In genomic region chr11:18246379-18247161, GRCh38 we compare ENCODE assay signal across 9 cellular contexts. TPM values are rescaled to one million over a fixed set of nuclear protein-coding genes. Genes with fewer than 3 reads are reported as not detected.
DNase-seq lines count a peak whose midpoint lies in the region; ATAC-seq and TF ChIP-seq lines count a peak whose summit lies in the region.
"Not testable (repeated sequence)": the region's sequence is repeated elsewhere in the genome, so short reads cannot be mapped to it uniquely, and the experiment has no call there.
"Had no signal": no experiment of that assay in that cellular context is flagged by ENCODE, and none has a peak within 500 bp of the region (broad histone marks: within the 10 kb centered on the region; RNA-seq: fewer than 3 reads in every experiment).

No MANE protein-coding gene starts in this region.

- not testable (repeated sequence) for H3K36me3 ChIP-seq in BLaER1 treated with 17β-estradiol and CSF1 and Interleukin-3, amounts not matched to agents 10 nM and 100 nM; mucosa of descending colon (ENCODE audit: low read depth)

- H3K4me3 Mint-ChIP-seq in T-cell: peak overlapping the region; percentile 69 to 75 (median 71)

- not testable (repeated sequence) for H3K9me3 Mint-ChIP-seq in T-cell; activated naive CD4-positive, alpha-beta T cell treated with anti-CD3 and anti-CD28 coated beads, Interleukin-2, amount 50 U/mL, for 72 hours

- DNase-seq in T-cell (peak in 2 of 34 experiments; percentile 5 to 16), mucosa of descending colon (peak in 2 of 3 donors; percentile 17 to 27)
- DNase-seq in activated naive CD4-positive, alpha-beta T cell treated with anti-CD3 and anti-CD28 coated beads, Interleukin-2, amount 50 U/mL, for 72 hours (ENCODE audit: low spot score in 2 of 2): peak in 1 of 2 donors; percentile 20

- H3K4me2 ChIP-seq in BLaER1 treated with 17β-estradiol and CSF1 and Interleukin-3, amounts not matched to agents 10 nM and 100 nM: peak overlapping the region in 10 of 11 experiments; percentile 14 to 65 (median 48); a peak in 20 of 22 replicates

- H3K36me3 Mint-ChIP-seq in T-cell; activated naive CD4-positive, alpha-beta T cell treated with anti-CD3 and anti-CD28 coated beads, Interleukin-2, amount 50 U/mL, for 72 hours: not testable (repeated sequence)

- ATAC-seq in GM18861 (IDR thresholded peaks at IDR 0.05; ENCODE audit: unreplicated experiment) (peak; percentile 87), GM21381 (IDR thresholded peaks at IDR 0.05; ENCODE audit: unreplicated experiment) (peak; percentile 68), HG02938 (IDR thresholded peaks at IDR 0.05; ENCODE audit: unreplicated experiment) (peak; percentile 82), HG03521 (IDR thresholded peaks at IDR 0.05; ENCODE audit: unreplicated experiment) (peak; percentile 72), T-cell (replicated peaks in 1 of 4) (peak; percentile 50 to 74 (median 67)), mucosa of descending colon (peak; percentile 91)
- peak; percentile 75 to 82 for ATAC-seq in activated naive CD4-positive, alpha-beta T cell treated with anti-CD3 and anti-CD28 coated beads, Interleukin-2, amount 50 U/mL, for 72 hours

- intact Hi-C loops in mucosa of descending colon (cut with DNase I, micrococcal nuclease): not testable (repeated sequence)

- H3K27me3 Mint-ChIP-seq in T-cell: not testable (repeated sequence)

- POLR2A ChIA-PET in T-cell (lab: Charles Lee): interaction anchor here in 1 of 2 donors (0.6 kb wide), 1 partner anchor 157 kb away, joined by 3 read pairs; no protein-coding TSS in a partner anchor

- peaks cover 0 to 25% (median 15%) of the 10 kb centered on the region in 10 experiments; a peak in 13 of 20 replicates for H3K4me1 ChIP-seq in BLaER1 treated with 17β-estradiol and CSF1 and Interleukin-3, amounts not matched to agents 10 nM and 100 nM
- H3K4me1 ChIP-seq in mucosa of descending colon (ENCODE audit: low read depth): not testable (repeated sequence)

- TF ChIP-seq CTCF in mucosa of descending colon (IDR thresholded peaks at IDR 0.05): not testable (repeated sequence)

- not testable (repeated sequence) for H3K27me3 ChIP-seq in BLaER1 treated with 17β-estradiol and CSF1 and Interleukin-3, amounts not matched to agents 10 nM and 100 nM

- H3K4me1 Mint-ChIP-seq in T-cell: peaks cover 0 to 20% (median 8%) of the 10 kb centered on the region in 3 donors

- H4K20me1 ChIP-seq in BLaER1 treated with 17β-estradiol and CSF1 and Interleukin-3, amounts not matched to agents 10 nM and 100 nM: not testable (repeated sequence)

- not testable (repeated sequence) for H3K9ac ChIP-seq in BLaER1 treated with 17β-estradiol and CSF1 and Interleukin-3, amounts not matched to agents 10 nM and 100 nM

- H3K27ac ChIP-seq in BLaER1 treated with 17β-estradiol and CSF1 and Interleukin-3, amounts not matched to agents 10 nM and 100 nM: not testable (repeated sequence)

- peak overlapping the region; percentile 81 to 94 for H3K27ac Mint-ChIP-seq in T-cell
- H3K27ac Mint-ChIP-seq in activated naive CD4-positive, alpha-beta T cell treated with anti-CD3 and anti-CD28 coated beads, Interleukin-2, amount 50 U/mL, for 72 hours: peak overlapping the region; percentile 84 to 93

- H3K9me3 ChIP-seq in BLaER1 treated with 17β-estradiol and CSF1 and Interleukin-3, amounts not matched to agents 10 nM and 100 nM (replicated peaks in 1 of 11): peaks cover 0 to 27% (median 14%) of the 10 kb centered on the region in 11 experiments; a peak in 18 of 22 replicates
- H3K9me3 ChIP-seq in mucosa of descending colon: not testable (repeated sequence)

- H3K4me3 ChIP-seq in BLaER1 treated with 17β-estradiol and CSF1 and Interleukin-3, amounts not matched to agents 10 nM and 100 nM; mucosa of descending colon: not testable (repeated sequence)

- CTCF ChIA-PET in T-cell (lab: Charles Lee): not testable (repeated sequence)

RNA-seq across cellular contexts. Expression of gene SAA2, which starts 1.9 kb away (rescaled TPM):
- total RNA-seq in T-cell (10 to 100 TPM in 1 of 5 donors, 1 to 10 TPM in 2, not detected in 2; 7.4 to 10.2 (median 8.3) TPM), mucosa of descending colon (1 to 10 TPM; 1.3 to 2.0 (median 1.7) TPM)
- total RNA-seq in activated naive CD4-positive, alpha-beta T cell treated with anti-CD3 and anti-CD28 coated beads, Interleukin-2, amount 50 U/mL, for 72 hours: not detected

RNA-seq across cellular contexts. Expression of gene SAA4, which starts 10.0 kb away (rescaled TPM):
- total RNA-seq in T-cell (under 1 TPM in 3 of 5 donors, not detected in 2; 0.54 to 0.93 (median 0.63) TPM), mucosa of descending colon (not detected)
- total RNA-seq in activated naive CD4-positive, alpha-beta T cell treated with anti-CD3 and anti-CD28 coated beads, Interleukin-2, amount 50 U/mL, for 72 hours: not detected
- total RNA-seq: left ventricle myocardium inferior had no signal

RNA-seq across cellular contexts. Expression of gene SAA1, which starts 19.5 kb away (rescaled TPM):
- total RNA-seq in T-cell (10 to 100 TPM in 1 of 5 donors, 1 to 10 TPM in 2, not detected in 2; 7.6 to 12.9 (median 9.4) TPM), mucosa of descending colon (10 to 100 TPM in 1 of 3 donors, 1 to 10 TPM in 2; 3.9 to 11.3 (median 8.0) TPM)
- total RNA-seq in activated naive CD4-positive, alpha-beta T cell treated with anti-CD3 and anti-CD28 coated beads, Interleukin-2, amount 50 U/mL, for 72 hours: not detected
- total RNA-seq: left ventricle myocardium inferior had no signal
